Comparison of ENCODE assay signal across 15 cellular contexts in the genomic region with DNA sequence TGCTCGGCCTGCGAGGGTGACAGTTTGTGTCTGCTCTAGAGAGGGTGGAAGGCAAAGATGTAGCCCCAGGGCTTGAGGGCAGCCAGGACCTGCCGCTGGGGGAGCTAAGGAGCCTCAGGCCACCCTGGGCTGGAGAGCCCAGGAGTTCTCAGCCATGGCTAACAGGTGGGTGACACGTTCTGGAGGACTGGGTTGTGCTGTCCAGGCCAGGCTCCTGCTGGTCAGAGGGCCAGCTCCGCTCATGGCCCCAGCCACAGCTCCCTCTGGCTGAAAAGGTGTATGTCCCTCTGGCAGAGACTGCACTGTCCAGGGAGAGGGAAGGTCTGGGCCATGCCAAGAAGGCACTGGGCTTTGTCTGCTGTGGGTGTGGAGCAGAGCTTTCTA. TPM values are rescaled to one million over a fixed set of nuclear protein-coding genes. Genes with fewer than 3 reads are reported as not detected.
DNase-seq lines count a peak whose midpoint lies in the region; ATAC-seq and TF ChIP-seq lines count a peak whose summit lies in the region.
"Had no signal": no experiment of that assay in that cellular context is flagged by ENCODE, and none has a peak within 500 bp of the region (broad histone marks: within the 10 kb centered on the region; RNA-seq: fewer than 3 reads in every experiment).

No MANE protein-coding gene starts in this region.

- H3K36me3 ChIP-seq in cardiac muscle cell: no peaks in the 10 kb centered on the region
- H3K36me3 ChIP-seq in right atrium auricular region: no peaks in the 10 kb centered on the region
- H3K36me3 ChIP-seq in Panc1 (ENCODE audit: control insufficient read depth, insufficient read depth, low read length): no peaks in the 10 kb centered on the region
- H3K36me3 ChIP-seq in right lobe of liver: no peaks in the 10 kb centered on the region
- H3K36me3 ChIP-seq in gastrocnemius medialis: no peaks in the 10 kb centered on the region
- H3K36me3 ChIP-seq: BE2C had no signal

- ATAC-seq in Panc1 (peak; percentile 74), right lobe of liver (peak; percentile 7 to 24 (median 12)), gastrocnemius medialis (no peak)

- H3K4me3 ChIP-seq in cardiac muscle cell (no peak overlapping the region), right atrium auricular region (no peak overlapping the region), Panc1 (ENCODE audit: low read depth in 2 of 2, low read length in 2 of 2) (no peak overlapping the region), right lobe of liver (no peak overlapping the region), gastrocnemius medialis (no peak overlapping the region)

- in situ Hi-C loops in Panc1 (cut with HindIII; ENCODE audit: low pct_unique_long_range_greater_than_20kb, low sequenced_read_pairs): no loop called here
- in situ Hi-C loops in gastrocnemius medialis (cut with MboI; ENCODE audit: low sequenced_read_pairs in 4 of 4): no loop called here

- no TSS peak for BruUV-seq in Panc1 (replicated peaks; lab: Mats Ljungman, UMichigan)

- H3K9me3 ChIP-seq in cardiac muscle cell (ENCODE audit: low read depth) (no peaks in the 10 kb centered on the region), right atrium auricular region (peaks cover 0 to under 1% of the 10 kb centered on the region in 2 donors), Panc1 (ENCODE audit: control insufficient read depth, insufficient read depth, low read depth, low read length) (no peaks in the 10 kb centered on the region), right lobe of liver (no peaks in the 10 kb centered on the region), gastrocnemius medialis (no peaks in the 10 kb centered on the region)
- H3K9me3 ChIP-seq: BE2C had no signal

- peak; percentile 20 for TF ChIP-seq CTCF in cardiac muscle cell (IDR thresholded peaks at IDR 0.05; ENCODE audit: low read depth, low read length)
- no peak for TF ChIP-seq CTCF in right atrium auricular region (IDR thresholded peaks at IDR 0.05)
- peak; percentile 56 for TF ChIP-seq CTCF in Panc1 (IDR thresholded peaks at IDR 0.05)
- TF ChIP-seq CTCF in right lobe of liver (IDR thresholded peaks at IDR 0.05): no peak
- TF ChIP-seq CTCF in gastrocnemius medialis (IDR thresholded peaks at IDR 0.05 in 4 of 5, conservative IDR thresholded peaks at IDR 0.05 in 1 of 5): no peak

- CTCF ChIA-PET in Panc1 (lab: Charles Lee): no interaction called here

- TF ChIP-seq POLR2A in right lobe of liver (IDR thresholded peaks at IDR 0.05) (no peak), gastrocnemius medialis (IDR thresholded peaks at IDR 0.05) (no peak)

- no peaks in the 10 kb centered on the region for H3K4me1 ChIP-seq in cardiac muscle cell (ENCODE audit: low read depth)
- peaks cover 0 to 16% of the 10 kb centered on the region in 2 donors for H3K4me1 ChIP-seq in right atrium auricular region
- H3K4me1 ChIP-seq in Panc1 (ENCODE audit: control insufficient read depth, insufficient read depth, low read length): no peaks in the 10 kb centered on the region
- no peaks in the 10 kb centered on the region for H3K4me1 ChIP-seq in right lobe of liver
- H3K4me1 ChIP-seq in gastrocnemius medialis: peaks cover 0 to 7% of the 10 kb centered on the region in 2 donors
- H3K4me1 ChIP-seq: BE2C had no signal

- POLR2A ChIA-PET in Panc1 (lab: Charles Lee): no interaction called here

- intact Hi-C loops in Panc1 (cut with micrococcal nuclease; ENCODE audit: unreplicated experiment): no loop called here
- intact Hi-C loops in right lobe of liver (cut with DNase I): no loop called here
- intact Hi-C loops in gastrocnemius medialis (cut with DNase I; ENCODE audit: low total_unique reads): no loop called here

- DNase-seq in cardiac muscle cell (ENCODE audit: low read depth in 1 of 2, low spot score in 1 of 2) (no peak), right atrium auricular region (ENCODE audit: low spot score) (no peak), Panc1 (ENCODE audit: low read depth, low spot score) (no peak), right lobe of liver (no peak), gastrocnemius medialis (no peak), NCI-H1417 (lab: John Stamatoyannopoulos, UW) (no peak), NOMO-1 treated with DMSO at 0.1 percent for 48 hours (lab: John Stamatoyannopoulos, UW; ENCODE audit: unreplicated experiment) (no peak)
- DNase-seq in stimulated activated CD8-positive, alpha-beta memory T cell treated with anti-CD3 and anti-CD28 coated beads, Interleukin-4, amount 100 ng/mL, for 48 hours: no peak
- DNase-seq: activated CD4-positive, alpha-beta T cell treated with anti-CD3 and anti-CD28 coated beads, Interleukin-2, amount 50 U/mL, for 48 hours; activated naive CD4-positive, alpha-beta T cell treated with Interleukin-2 at 50 U/mL for 16 hours; BE2C; GDM1; mammary epithelial cell; NCI-H2107; T-helper 2 cell had no signal

- H3K27me3 ChIP-seq in cardiac muscle cell: no peaks in the 10 kb centered on the region
- no peaks in the 10 kb centered on the region for H3K27me3 ChIP-seq in right atrium auricular region
- no peaks in the 10 kb centered on the region for H3K27me3 ChIP-seq in Panc1 (ENCODE audit: control insufficient read depth, insufficient read depth, low read length)
- no peaks in the 10 kb centered on the region for H3K27me3 ChIP-seq in right lobe of liver
- H3K27me3 ChIP-seq in gastrocnemius medialis: no peaks in the 10 kb centered on the region
- H3K27me3 ChIP-seq: BE2C had no signal

- 80% methylated on average over 1 of the region's 5 CpGs for WGBS in right lobe of liver (ENCODE audit: insufficient coverage, low coverage, low lambda C conversion rate, missing lambda C conversion rate)

- H3K27ac ChIP-seq in cardiac muscle cell: no peak overlapping the region
- H3K27ac ChIP-seq in right atrium auricular region: no peak overlapping the region
- no peak overlapping the region for H3K27ac ChIP-seq in Panc1 (ENCODE audit: low read length)
- no peak overlapping the region for H3K27ac ChIP-seq in right lobe of liver
- peak overlapping the region in 1 of 4 donors; percentile 17 for H3K27ac ChIP-seq in gastrocnemius medialis

RNA-seq across cellular contexts. Expression of gene TMEM185B, which starts 19.2 kb away (rescaled TPM):
- total RNA-seq in cardiac muscle cell (32.9 and 43.4 TPM in 2 replicates), right atrium auricular region (10 to 100 TPM; 31.8 to 33.2 TPM), Panc1 (2021; ENCODE audit: unreplicated experiment) (54.6 TPM), right lobe of liver (10 to 100 TPM in 3 of 6 experiments, 1 to 10 TPM in 3; 3.8 to 18.1 (median 10.6) TPM), gastrocnemius medialis (10 to 100 TPM; 10.8 to 23.5 (median 15.4) TPM)
- polyA plus RNA-seq in cardiac muscle cell: 21.3 and 25.0 TPM in 2 replicates
- polyA plus RNA-seq in Panc1 (2012; ENCODE audit: insufficient read length): 50.8 TPM

RNA-seq across cellular contexts. Expression of gene RALB, which starts 48.6 kb away (rescaled TPM):
- 26.5 and 31.4 TPM in 2 replicates for total RNA-seq in cardiac muscle cell
- 39.0 and 50.8 TPM in 2 replicates for polyA plus RNA-seq in cardiac muscle cell
- 10 to 100 TPM; 43.7 to 48.5 TPM for total RNA-seq in right atrium auricular region
- 47.8 TPM for total RNA-seq in Panc1 (2021; ENCODE audit: unreplicated experiment)
- 68.5 TPM for polyA plus RNA-seq in Panc1 (2012; ENCODE audit: insufficient read length)
- total RNA-seq in right lobe of liver: 10 to 100 TPM; 14.5 to 26.8 (median 18.6) TPM
- 10 to 100 TPM; 20.1 to 45.0 (median 30.4) TPM for total RNA-seq in gastrocnemius medialis

Comparison
In these comparisons a context has a peak if more than half of its experiments do, and no peak if none do; other contexts are left out.
1. CTCF ChIP-seq: peak in cardiac muscle cell (single experiment) and Panc1 (single experiment); none in right atrium auricular region (0 of 2), right lobe of liver (0 of 4) and gastrocnemius medialis (0 of 5).
2. ATAC-seq: peak in Panc1 (single experiment) and right lobe of liver (4 of 4); none in gastrocnemius medialis (0 of 2).